Comparison of ENCODE assay signal across 27 cellular contexts in the genomic region with DNA sequence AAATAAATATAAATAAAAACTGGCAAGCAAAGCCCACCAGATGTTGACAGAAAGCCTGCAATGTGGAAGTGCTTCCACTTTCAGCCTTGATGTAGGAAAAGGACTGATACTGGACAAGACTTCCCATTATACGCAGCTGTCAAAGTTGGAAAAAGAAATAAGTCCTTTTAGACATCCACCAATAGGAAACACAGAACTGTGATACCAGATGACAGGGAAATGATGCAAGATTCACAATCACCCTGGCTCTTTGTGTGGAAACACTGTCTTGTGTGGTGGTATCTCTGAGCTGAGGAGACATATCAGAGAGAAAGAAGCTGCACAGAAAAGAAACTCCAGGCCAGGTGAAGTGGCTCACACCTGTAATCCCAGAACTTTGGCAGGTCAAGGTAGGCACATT.
"Had no signal": no experiment of that assay in that cellular context is flagged by ENCODE, and none has a peak within 500 bp of the region (broad histone marks: within the 10 kb centered on the region; RNA-seq: fewer than 3 reads in every experiment).

No MANE protein-coding gene starts in this region.

- ATAC-seq: activated CD4-positive, alpha-beta T cell treated with anti-CD3 and anti-CD28 coated beads for 36 hours; activated CD8-positive, alpha-beta memory T cell treated with anti-CD3 and anti-CD28 coated beads, Interleukin-2, amount 10 ng/mL, durations not matched to agents 7 days and 5 days; activated CD8-positive, alpha-beta T cell treated with anti-CD3 and anti-CD28 coated beads, Interleukin-2, amount 10 ng/mL, durations not matched to agents 7 days and 5 days; activated naive CD8-positive, alpha-beta T cell treated with anti-CD3 and anti-CD28 coated beads, Interleukin-2, amount 50 U/mL, for 24 hours; body of pancreas; effector memory CD8-positive, alpha-beta T cell; gastroesophageal sphincter; heart right ventricle; T-helper 17 cell had no signal

- DNase-seq: activated CD4-positive, alpha-beta memory T cell treated with anti-CD3 and anti-CD28 coated beads for 36 hours; activated CD4-positive, alpha-beta T cell treated with anti-CD3 and anti-CD28 coated beads for 36 hours; activated CD4-positive, alpha-beta T cell treated with anti-CD3 and anti-CD28 coated beads, Interleukin-2, amount 10 ng/mL, durations not matched to agents 24 days and 14 days; activated CD4-positive, CD25-positive, alpha-beta regulatory T cell; activated CD4-positive, CD25-positive, alpha-beta regulatory T cell treated with anti-CD3 and anti-CD28 coated beads, Interleukin-2, amount 50 U/mL, for 72 hours; activated CD8-positive, alpha-beta memory T cell treated with anti-CD3 and anti-CD28 coated beads, Interleukin-2, amount 10 ng/mL, durations not matched to agents 7 days and 5 days; activated CD8-positive, alpha-beta memory T cell treated with anti-CD3 and anti-CD28 coated beads, Interleukin-2, amount 50 U/mL, for 4 hours; activated CD8-positive, alpha-beta T cell treated with anti-CD3 and anti-CD28 coated beads, Interleukin-2, amount 10 ng/mL, durations not matched to agents 7 days and 5 days; activated effector memory CD4-positive, alpha-beta T cell treated with anti-CD3 and anti-CD28 coated beads, Interleukin-2, amount 50 U/mL, for 16 hours; activated naive CD4-positive, alpha-beta T cell treated with anti-CD3 and anti-CD28 coated beads for 36 hours; activated naive CD8-positive, alpha-beta T cell treated with anti-CD3 and anti-CD28 coated beads for 36 hours; activated naive CD8-positive, alpha-beta T cell treated with anti-CD3 and anti-CD28 coated beads, Interleukin-2, amount 50 U/mL, for 24 hours; activated T-cell treated with anti-CD3 and anti-CD28 coated beads, Interleukin-2, amount 50 U/mL, for 1 hour; activated T-cell treated with anti-CD3 and anti-CD28 coated beads, Interleukin-2, amount 50 U/mL, for 48 hours; amygdala; aorta; body of pancreas; caudate nucleus; cortex of kidney; dermis blood vessel endothelial cell; effector CD4-positive, alpha-beta T cell; effector memory CD8-positive, alpha-beta T cell; foreskin melanocyte; heart right ventricle; T-helper 17 cell; T1000 had no signal
